In genomic region chr14:100819453-100819828, GRCh38 we compare ENCODE assay signal across 30 cellular contexts.
"Had no signal": no experiment of that assay in that cellular context is flagged by ENCODE, and none has a peak within 500 bp of the region (broad histone marks: within the 10 kb centered on the region; RNA-seq: fewer than 3 reads in every experiment).

No MANE protein-coding gene starts in this region.

- H3K36me3 Mint-ChIP-seq: naive B cell; stimulated activated memory B cell treated with anti-CD40 and anti-IgM and Interleukin-4, amounts not matched to agents 10 μg/mL and 1 μg/mL and 100 μg/mL, for 72 hours had no signal

- H3K36me3 ChIP-seq: esophagus squamous epithelium, heart right ventricle, lower lobe of right lung, neutrophil, prostate gland, right atrium auricular region, sigmoid colon, spleen, tibial artery, upper lobe of left lung had no signal

- H3K9me3 Mint-ChIP-seq: effector memory CD8-positive, alpha-beta T cell; nephron progenitor cell had no signal

- FAIRE-seq: endometrium, keratinocyte, urothelium cell line had no signal

- H3K27ac ChIP-seq: esophagus squamous epithelium, heart right ventricle, lower lobe of right lung, neutrophil, parathyroid adenoma, prostate gland, right atrium auricular region, sigmoid colon, spleen, testis, tibial artery, upper lobe of left lung had no signal

- H2AFZ ChIP-seq: parathyroid adenoma had no signal

- H3K27ac Mint-ChIP-seq: effector memory CD8-positive, alpha-beta T cell; naive B cell; nephron progenitor cell; stimulated activated memory B cell treated with anti-CD40 and anti-IgM and Interleukin-4, amounts not matched to agents 10 μg/mL and 1 μg/mL and 100 μg/mL, for 72 hours had no signal

- H3K4me3 Mint-ChIP-seq: effector memory CD8-positive, alpha-beta T cell; naive B cell; nephron progenitor cell; stimulated activated memory B cell treated with anti-CD40 and anti-IgM and Interleukin-4, amounts not matched to agents 10 μg/mL and 1 μg/mL and 100 μg/mL, for 72 hours had no signal

- H3K27me3 ChIP-seq: right atrium auricular region, testis had no signal

- H3K9ac ChIP-seq: parathyroid adenoma had no signal

- H3K4me3 ChIP-seq: esophagus squamous epithelium, heart right ventricle, lower lobe of right lung, mucosa of descending colon, prostate gland, right atrium auricular region, sigmoid colon, spleen, testis, tibial artery, upper lobe of left lung had no signal

- ATAC-seq: effector memory CD8-positive, alpha-beta T cell; heart right ventricle; left ventricle myocardium superior; lower lobe of right lung; mucosa of descending colon; stimulated activated memory B cell treated with anti-CD40 and anti-IgM and Interleukin-4, amounts not matched to agents 10 μg/mL and 1 μg/mL and 100 μg/mL, for 72 hours; stimulated activated naive CD8-positive, alpha-beta T cell treated with anti-CD3 and anti-CD28 coated beads, Interleukin-15, Interleukin-2, amounts not matched to agents 100 U/mL and 50 U/mL, for 24 hours had no signal

- H3K4me1 ChIP-seq: lower lobe of right lung, parathyroid adenoma, right atrium auricular region, sigmoid colon, tibial artery, upper lobe of left lung had no signal

- DNase-seq: cerebellar nuclear complex; cortex of kidney; effector memory CD8-positive, alpha-beta T cell; erythroblast; esophagus squamous epithelium; foreskin melanocyte; glutamatergic neuron; heart right ventricle; hypothalamus; left ventricle myocardium superior; lower lobe of right lung; mucosa of descending colon; naive B cell; nephron progenitor cell; sigmoid colon; spleen; stimulated activated CD4-positive, alpha-beta T cell treated with anti-CD3 and anti-CD28 coated beads, Interleukin-4, amount 100 ng/mL, for 4 hours; stimulated activated naive CD8-positive, alpha-beta T cell treated with anti-CD3 and anti-CD28 coated beads, Interleukin-15, Interleukin-2, amounts not matched to agents 100 U/mL and 50 U/mL, for 24 hours; substantia nigra; testis; tibial artery; upper lobe of left lung had no signal

- H3K9me3 ChIP-seq: esophagus squamous epithelium, heart right ventricle, lower lobe of right lung, mucosa of descending colon, neutrophil, prostate gland, right atrium auricular region, sigmoid colon, spleen, testis, tibial artery, upper lobe of left lung had no signal

- H3K4me1 Mint-ChIP-seq: stimulated activated memory B cell treated with anti-CD40 and anti-IgM and Interleukin-4, amounts not matched to agents 10 μg/mL and 1 μg/mL and 100 μg/mL, for 72 hours had no signal

- H3K79me2 ChIP-seq: parathyroid adenoma had no signal
